17 cellular contexts compared by ENCODE assay signal in the genomic region with DNA sequence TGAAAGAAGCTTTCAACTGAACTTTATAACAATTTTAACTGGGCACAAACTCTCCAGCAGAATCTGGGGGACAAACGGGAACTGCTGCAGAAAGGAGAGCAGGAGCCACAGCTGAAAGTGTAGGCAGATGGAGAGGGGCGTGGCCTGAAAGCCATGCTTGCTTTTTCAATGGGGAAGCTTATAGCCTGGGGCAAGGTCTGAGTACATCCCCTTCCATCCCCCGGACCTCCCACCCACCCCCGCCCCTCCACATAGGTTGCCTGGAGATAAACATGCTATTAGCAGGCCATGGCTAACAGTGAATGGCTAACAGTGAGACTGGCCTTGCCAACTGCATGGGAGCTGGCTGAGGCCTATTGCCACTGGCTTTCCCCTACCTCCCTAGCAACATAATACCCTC.
DNase-seq lines count a peak whose midpoint lies in the region; ATAC-seq lines count a peak whose summit lies in the region.
"Had no signal": no experiment of that assay in that cellular context is flagged by ENCODE, and none has a peak within 500 bp of the region (broad histone marks: within the 10 kb centered on the region; RNA-seq: fewer than 3 reads in every experiment).

No MANE protein-coding gene starts in this region.

- no peak for ATAC-seq in stimulated activated naive CD8-positive, alpha-beta T cell treated with anti-CD3 and anti-CD28 coated beads, Interleukin-15, Interleukin-2, amounts not matched to agents 100 U/mL and 50 U/mL, for 24 hours

- DNase-seq in NCI-H748 (lab: John Stamatoyannopoulos, UW; ENCODE audit: unreplicated experiment) (peak; percentile 45), NCI-H748 treated with DMSO at 0.1 percent for 48 hours (lab: John Stamatoyannopoulos, UW) (no peak), RPMI7951 (ENCODE audit: low read depth) (peak; percentile 9), iPS-NIHi7 (ENCODE audit: extremely low spot score) (peak; percentile 27), GDM1 (lab: John Stamatoyannopoulos, UW) (no peak)
- no peak for DNase-seq in stimulated activated CD4-positive, alpha-beta T cell treated with anti-CD3 and anti-CD28 coated beads, Interleukin-4, amount 100 ng/mL, for 4 hours
- no peak for DNase-seq in stimulated activated naive CD8-positive, alpha-beta T cell treated with anti-CD3 and anti-CD28 coated beads, Interleukin-15, Interleukin-2, amounts not matched to agents 100 U/mL and 50 U/mL, for 24 hours
- DNase-seq: CD4-positive, alpha-beta T cell; DMS53; EL; H7; KG1; MV-4-11; NCI-H1694 treated with DMSO at 0.1 percent for 48 hours; NCI-H2227 treated with DMSO at 0.1 percent for 48 hours; RPMI8226; SIG-M5 had no signal

Comparison
In these comparisons a context has a peak if more than half of its experiments do, and no peak if none do; other contexts are left out.
1. DNase-seq: peak in NCI-H748 (single experiment), RPMI7951 (single experiment) and iPS-NIHi7 (single experiment); none in NCI-H748 treated with DMSO at 0.1 percent for 48 hours (single experiment), stimulated activated CD4-positive, alpha-beta T cell treated with anti-CD3 and anti-CD28 coated beads, Interleukin-4, amount 100 ng/mL, for 4 hours (0 of 2), GDM1 (single experiment) and stimulated activated naive CD8-positive, alpha-beta T cell treated with anti-CD3 and anti-CD28 coated beads, Interleukin-15, Interleukin-2, amounts not matched to agents 100 U/mL and 50 U/mL, for 24 hours (single experiment).